Comparison of ENCODE assay signal across 24 cellular contexts in genomic region chr7:15096853-15097252, GRCh38.
A peak's percentile ranks its signal among the peaks of the same experiment; 100 is the strongest.
DNase-seq lines count a peak whose midpoint lies in the region; ATAC-seq, FAIRE-seq and TF ChIP-seq lines count a peak whose summit lies in the region.
"Had no signal": no experiment of that assay in that cellular context is flagged by ENCODE, and none has a peak within 500 bp of the region (broad histone marks: within the 10 kb centered on the region; RNA-seq: fewer than 3 reads in every experiment).

No MANE protein-coding gene starts in this region.

- no TSS peak for BruUV-seq in HepG2 (replicated peaks; lab: Mats Ljungman, UMichigan)

- no peak for TF ChIP-seq EP300 in HepG2 (IDR thresholded peaks at IDR 0.05; ENCODE audit: low read depth in 2 of 2, low read length in 2 of 2)
- TF ChIP-seq EP300 in HepG2 (CRISPR knock-in tag; IDR thresholded peaks at IDR 0.05; ENCODE audit: borderline replicate concordance) = no peak
- no peak for TF ChIP-seq EP300 in Ishikawa (IDR thresholded peaks at IDR 0.05; ENCODE audit: borderline replicate concordance)

- DNase-seq in HepG2 (ENCODE audit: low spot score) = no peak
- DNase-seq in right lobe of liver = no peak
- DNase-seq in H7 = peak; percentile 17
- no peak for DNase-seq in H54 (ENCODE audit: insufficient read length, low spot score)
- DNase-seq in frontal cortex (ENCODE audit: low spot score in 2 of 2) = no peak
- DNase-seq: 8988T; ACHN; BE2C; C1 segment of cervical spinal cord; CD4-positive, alpha-beta memory T cell; CD4-positive, CD25-positive, alpha-beta regulatory T cell; CD8-positive, alpha-beta memory T cell; COR-L47; DMS 273 treated with DMSO at 0.1 percent for 48 hours; DMS153; DMS53; DMS79; DND-41; EL; GDM1 had no signal

- intact Hi-C loops in HepG2 (cut with micrococcal nuclease; ENCODE audit: unreplicated experiment) (no loop called here), right lobe of liver (cut with DNase I) (no loop called here)

- H3K79me2 ChIP-seq in HepG2 (ENCODE audit: insufficient read depth, low read length) = no peaks in the 10 kb centered on the region

- 20% methylated on average over 4 of the region's 4 CpGs for WGBS in HepG2 (ENCODE audit: low lambda C conversion rate)
- WGBS in right lobe of liver (ENCODE audit: insufficient coverage, low coverage, low lambda C conversion rate, missing lambda C conversion rate) = 0% methylated on average over 2 of the region's 4 CpGs

- in situ Hi-C loops in HepG2 (cut with HindIII; ENCODE audit: extremely low pct_ligation_motif_present, low pct_unique_long_range_greater_than_20kb) = no loop called here

- H3K9me3 ChIP-seq in HepG2 (ENCODE audit: low read length) = peaks cover 19% of the 10 kb centered on the region
- no peaks in the 10 kb centered on the region for H3K9me3 ChIP-seq in right lobe of liver
- H3K9me3 ChIP-seq: BE2C, BLaER1 had no signal

- H3K9ac ChIP-seq in HepG2 (ENCODE audit: insufficient read depth, low read depth, low read length) = no peak overlapping the region
- H3K9ac ChIP-seq: BLaER1 had no signal

- H3K4me2 ChIP-seq in HepG2 (ENCODE audit: low read depth, low read length) = no peak overlapping the region
- H3K4me2 ChIP-seq: BLaER1 had no signal

- H3K27me3 ChIP-seq in HepG2 (ENCODE audit: control insufficient read depth in 1 of 2, insufficient read depth in 2 of 2, low read length in 2 of 2) (no peaks in the 10 kb centered on the region), right lobe of liver (no peaks in the 10 kb centered on the region), H7 (ENCODE audit: control insufficient read depth, insufficient read depth, low read length) (no peaks in the 10 kb centered on the region)
- H3K27me3 ChIP-seq: BE2C, BLaER1 had no signal

- no peaks in the 10 kb centered on the region for H3K36me3 ChIP-seq in HepG2 (replicated peaks in 1 of 2; ENCODE audit: control insufficient read depth in 1 of 2, insufficient read depth in 2 of 2, low read length in 2 of 2)
- H3K36me3 ChIP-seq in right lobe of liver = no peaks in the 10 kb centered on the region
- H3K36me3 ChIP-seq in H7 (replicated peaks; ENCODE audit: control insufficient read depth, insufficient read depth, low read length) = no peaks in the 10 kb centered on the region
- H3K36me3 ChIP-seq: BE2C, BLaER1 had no signal

- FAIRE-seq in HepG2 (lab: Jason Lieb, UNC) = no peak
- FAIRE-seq in H54 (lab: Jason Lieb, UNC) = no peak
- FAIRE-seq in frontal cortex (lab: Jason Lieb, UNC) = no peak
- FAIRE-seq: A204.1, GM12891 had no signal

- no peak for ATAC-seq in HepG2
- ATAC-seq in right lobe of liver = no peak

- H3K4me1 ChIP-seq in HepG2 (ENCODE audit: insufficient read depth, low read length) (no peaks in the 10 kb centered on the region), right lobe of liver (no peaks in the 10 kb centered on the region)
- H3K4me1 ChIP-seq: BLaER1 had no signal

- H3K4me3 ChIP-seq in HepG2 (replicated peaks in 1 of 3; ENCODE audit: insufficient read depth in 1 of 3, low read depth in 2 of 3, low read length in 3 of 3) (no peak overlapping the region), right lobe of liver (no peak overlapping the region), H7 (ENCODE audit: insufficient read depth, low read depth, low read length) (no peak overlapping the region)
- H3K4me3 ChIP-seq: BLaER1 had no signal

- H4K20me1 ChIP-seq in HepG2 (ENCODE audit: insufficient read depth, low read length) = no peaks in the 10 kb centered on the region
- H4K20me1 ChIP-seq: BLaER1 had no signal

- POLR2A ChIA-PET in HepG2 (lab: Yijun Ruan, JAX) = no interaction called here

- no peak overlapping the region for H2AFZ ChIP-seq in HepG2 (ENCODE audit: low read length)

- TF ChIP-seq CTCF in HepG2 (CRISPR knock-in tag; IDR thresholded peaks at IDR 0.05) (no peak), right lobe of liver (IDR thresholded peaks at IDR 0.05) (no peak)

- no peak for TF ChIP-seq POLR2A in HepG2 (IDR thresholded peaks at IDR 0.05; ENCODE audit: insufficient read depth in 1 of 2, low read depth in 2 of 2, low read length in 2 of 2)
- no peak for TF ChIP-seq POLR2A in right lobe of liver (IDR thresholded peaks at IDR 0.05)
- no peak for TF ChIP-seq POLR2A in H54 (IDR thresholded peaks at IDR 0.05; ENCODE audit: low read depth, low read length)

- no peak for TF ChIP-seq RAD21 in HepG2 (CRISPR knock-in tag; IDR thresholded peaks at IDR 0.05)
- no peak for TF ChIP-seq RAD21 in Ishikawa (IDR thresholded peaks at IDR 0.05; ENCODE audit: low read depth)

- no peak overlapping the region for H3K27ac ChIP-seq in HepG2 (ENCODE audit: extremely low read length, insufficient read depth, low read length)
- H3K27ac ChIP-seq in right lobe of liver = no peak overlapping the region
- H3K27ac ChIP-seq: BLaER1 had no signal

- CTCF ChIA-PET in HepG2 (lab: Yijun Ruan, JAX; ENCODE audit: low intra/inter-chr PET ratio, low total read pairs) = no interaction called here

TF ChIP-seq in HepG2, 621 proteins besides CTCF, POLR2A, EP300 and RAD21:
- TF ChIP-seq ZMAT5 (CRISPR knock-in tag; IDR thresholded peaks at IDR 0.05; ENCODE audit: borderline replicate concordance, low read depth) (no peak), JDP2 (CRISPR knock-in tag; IDR thresholded peaks at IDR 0.05; ENCODE audit: borderline replicate concordance) (no peak), BCL3 (CRISPR knock-in tag; IDR thresholded peaks at IDR 0.05) (no peak), HNRNPK (IDR thresholded peaks at IDR 0.05; ENCODE audit: low read depth, low read length, poor library complexity, severe bottlenecking) (peak; percentile 37)

TF ChIP-seq in Ishikawa, 13 proteins besides CTCF, POLR2A, EP300 and RAD21:
- no peak for TF ChIP-seq YY1 (IDR thresholded peaks at IDR 0.05; ENCODE audit: low read depth)
- no peak for TF ChIP-seq ZBTB7A (IDR thresholded peaks at IDR 0.05; ENCODE audit: low read depth)
- no peak for TF ChIP-seq TCF12 (IDR thresholded peaks at IDR 0.05; ENCODE audit: low read depth)
- TF ChIP-seq, protein P1, sequence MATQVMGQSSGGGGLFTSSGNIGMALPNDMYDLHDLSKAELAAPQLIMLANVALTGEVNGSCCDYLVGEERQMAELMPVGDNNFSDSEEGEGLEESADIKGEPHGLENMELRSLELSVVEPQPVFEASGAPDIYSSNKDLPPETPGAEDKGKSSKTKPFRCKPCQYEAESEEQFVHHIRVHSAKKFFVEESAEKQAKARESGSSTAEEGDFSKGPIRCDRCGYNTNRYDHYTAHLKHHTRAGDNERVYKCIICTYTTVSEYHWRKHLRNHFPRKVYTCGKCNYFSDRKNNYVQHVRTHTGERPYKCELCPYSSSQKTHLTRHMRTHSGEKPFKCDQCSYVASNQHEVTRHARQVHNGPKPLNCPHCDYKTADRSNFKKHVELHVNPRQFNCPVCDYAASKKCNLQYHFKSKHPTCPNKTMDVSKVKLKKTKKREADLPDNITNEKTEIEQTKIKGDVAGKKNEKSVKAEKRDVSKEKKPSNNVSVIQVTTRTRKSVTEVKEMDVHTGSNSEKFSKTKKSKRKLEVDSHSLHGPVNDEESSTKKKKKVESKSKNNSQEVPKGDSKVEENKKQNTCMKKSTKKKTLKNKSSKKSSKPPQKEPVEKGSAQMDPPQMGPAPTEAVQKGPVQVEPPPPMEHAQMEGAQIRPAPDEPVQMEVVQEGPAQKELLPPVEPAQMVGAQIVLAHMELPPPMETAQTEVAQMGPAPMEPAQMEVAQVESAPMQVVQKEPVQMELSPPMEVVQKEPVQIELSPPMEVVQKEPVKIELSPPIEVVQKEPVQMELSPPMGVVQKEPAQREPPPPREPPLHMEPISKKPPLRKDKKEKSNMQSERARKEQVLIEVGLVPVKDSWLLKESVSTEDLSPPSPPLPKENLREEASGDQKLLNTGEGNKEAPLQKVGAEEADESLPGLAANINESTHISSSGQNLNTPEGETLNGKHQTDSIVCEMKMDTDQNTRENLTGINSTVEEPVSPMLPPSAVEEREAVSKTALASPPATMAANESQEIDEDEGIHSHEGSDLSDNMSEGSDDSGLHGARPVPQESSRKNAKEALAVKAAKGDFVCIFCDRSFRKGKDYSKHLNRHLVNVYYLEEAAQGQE (IDR thresholded peaks at IDR 0.05; ENCODE audit: low read depth) = peak; percentile 51; the same call in 1 of the 2 replicates
- no peak for TF ChIP-seq TEAD4 (IDR thresholded peaks at IDR 0.05)
